ENCODE assay signal across 23 cellular contexts in the genomic region with DNA sequence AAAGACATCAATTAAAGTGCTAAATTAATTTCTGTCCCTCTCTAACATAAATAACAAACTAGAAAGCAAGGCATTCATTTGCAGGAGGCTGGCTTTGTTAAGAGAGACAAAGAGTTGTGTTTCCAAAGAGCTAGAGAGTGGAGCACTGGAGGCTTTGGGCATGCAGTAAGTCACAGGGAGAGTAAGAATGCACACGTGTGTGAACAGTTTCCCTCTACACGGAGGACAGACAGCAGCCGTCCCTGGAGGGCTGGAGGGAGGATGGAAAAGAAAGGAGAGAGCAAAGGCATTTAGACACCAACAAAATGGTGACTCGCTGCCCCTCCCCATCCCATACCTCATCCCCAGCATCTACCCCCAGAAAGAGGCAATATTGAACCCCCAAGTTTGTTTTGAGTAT. TPM values are rescaled to one million over a fixed set of nuclear protein-coding genes. Genes with fewer than 3 reads are reported as not detected.
"Had no signal": no experiment of that assay in that cellular context is flagged by ENCODE, and none has a peak within 500 bp of the region (broad histone marks: within the 10 kb centered on the region; RNA-seq: fewer than 3 reads in every experiment).

No MANE protein-coding gene starts in this region.

- FAIRE-seq: colon, endothelial cell of umbilical vein, kidney, urothelium cell line had no signal

- H3K36me3 Mint-ChIP-seq: naive thymus-derived CD4-positive, alpha-beta T cell had no signal

- H3K4me1 Mint-ChIP-seq: endodermal cell; naive thymus-derived CD4-positive, alpha-beta T cell had no signal

- H3K27ac Mint-ChIP-seq: endodermal cell; naive thymus-derived CD4-positive, alpha-beta T cell had no signal

- H3K9ac ChIP-seq: parathyroid adenoma had no signal

- H3K4me1 ChIP-seq: left ventricle myocardium inferior, lower lobe of right lung, parathyroid adenoma, psoas muscle had no signal

- ATAC-seq: left cardiac atrium; lower lobe of right lung; naive thymus-derived CD4-positive, alpha-beta T cell; psoas muscle; sciatic nerve had no signal

- H3K36me3 ChIP-seq: left ventricle myocardium inferior, lower lobe of right lung had no signal

- H3K4me3 ChIP-seq: hepatocyte, left ventricle myocardium inferior, lower lobe of right lung, psoas muscle had no signal

- DNase-seq: dermis blood vessel endothelial cell; endodermal cell; erythroblast; foreskin melanocyte; head of caudate nucleus; kidney; left cardiac atrium; left ventricle myocardium inferior; lower lobe of right lung; mesendoderm; naive thymus-derived CD4-positive, alpha-beta T cell; psoas muscle; stimulated activated naive CD4-positive, alpha-beta T cell treated with Interleukin-2 at 50 U/mL for 16 hours; trophoblast cell had no signal

- H3K9me3 Mint-ChIP-seq: endodermal cell had no signal

- H3K9me3 ChIP-seq: left ventricle myocardium inferior, lower lobe of right lung, psoas muscle had no signal

- H2AFZ ChIP-seq: hepatocyte, parathyroid adenoma had no signal

- H3K27ac ChIP-seq: hepatocyte, left ventricle myocardium inferior, lower lobe of right lung, parathyroid adenoma, psoas muscle had no signal

- H3K4me3 Mint-ChIP-seq: endodermal cell; naive thymus-derived CD4-positive, alpha-beta T cell had no signal

- H3K79me2 ChIP-seq: hepatocyte, parathyroid adenoma had no signal

- H3K4me2 ChIP-seq: hepatocyte had no signal

- H3K27me3 ChIP-seq: hepatocyte had no signal

RNA-seq across cellular contexts. Expression of gene DCHS2, which starts 20.4 kb away (rescaled TPM):
- total RNA-seq: endothelial cell of umbilical vein, left ventricle myocardium inferior, sciatic nerve had no signal
- polyA plus RNA-seq: endothelial cell of umbilical vein; naive thymus-derived CD4-positive, alpha-beta T cell had no signal

RNA-seq across cellular contexts. Expression of gene FGB, which starts 50.8 kb away (rescaled TPM):
- total RNA-seq: dermis blood vessel endothelial cell; endothelial cell of umbilical vein; left ventricle myocardium inferior; mononuclear cell; naive thymus-derived CD4-positive, alpha-beta T cell; omental fat pad; sciatic nerve had no signal
- polyA plus RNA-seq: endothelial cell of umbilical vein; naive thymus-derived CD4-positive, alpha-beta T cell; neural cell; psoas muscle had no signal
